8 cellular contexts compared by ENCODE assay signal in genomic region chr11:14249121-14249963, GRCh38.
DNase-seq lines count a peak whose midpoint lies in the region; ATAC-seq and TF ChIP-seq lines count a peak whose summit lies in the region.

No MANE protein-coding gene starts in this region.

- no peaks in the 10 kb centered on the region for H3K27me3 ChIP-seq in brain microvascular endothelial cell (replicated peaks)

- no peaks in the 10 kb centered on the region for H3K36me3 ChIP-seq in brain microvascular endothelial cell (replicated peaks)

- peak; percentile 87 for TF ChIP-seq CTCF in AG09309 (IDR thresholded peaks at IDR 0.05; ENCODE audit: control insufficient read depth, insufficient read depth, low read depth, low read length, missing control alignments)
- peak; percentile 91 for TF ChIP-seq CTCF in VCaP (conservative IDR thresholded peaks at IDR 0.05)
- TF ChIP-seq CTCF in brain microvascular endothelial cell (IDR thresholded peaks at IDR 0.05; ENCODE audit: low read depth, low read length, missing control alignments): peak; percentile 85

- DNase-seq in AG09309 (ENCODE audit: low read depth): peak; percentile 4
- DNase-seq in NCI-H2081 (lab: John Stamatoyannopoulos, UW): peak; percentile 66 to 67
- peak; percentile 27 for DNase-seq in brain microvascular endothelial cell
- peak; percentile 87 for DNase-seq in inferior parietal cortex (ENCODE audit: extremely low spot score)
- DNase-seq in stimulated activated CD4-positive, alpha-beta T cell treated with anti-CD3 and anti-CD28 coated beads, Interleukin-15, amount 100 ng/mL, for 48 hours (ENCODE audit: low read depth in 2 of 2): peak; percentile 28 to 55
- no peak for DNase-seq in GOT3 (lab: John Stamatoyannopoulos, UW)

- H3K27ac ChIP-seq in VCaP (no peak overlapping the region), brain microvascular endothelial cell (no peak overlapping the region)

- ATAC-seq in GM19351 (IDR thresholded peaks at IDR 0.05; ENCODE audit: unreplicated experiment): peak; percentile 57

- H3K4me3 ChIP-seq in AG09309 (ENCODE audit: control insufficient read depth, low read depth, low read length): no peak overlapping the region
- no peak overlapping the region for H3K4me3 ChIP-seq in brain microvascular endothelial cell (ENCODE audit: low read depth, low read length)

- in situ Hi-C loops in brain microvascular endothelial cell (cut with HindIII; ENCODE audit: low pct_ligation_motif_present, low sequenced_read_pairs): no loop called here
